ENCODE assay signal across 19 cellular contexts in genomic region chr15:96130734-96131133, GRCh38.
"Had no signal": no experiment of that assay in that cellular context is flagged by ENCODE, and none has a peak within 500 bp of the region (broad histone marks: within the 10 kb centered on the region; RNA-seq: fewer than 3 reads in every experiment).

No MANE protein-coding gene starts in this region.

- ATAC-seq: esophagus mucosa; heart right ventricle; naive thymus-derived CD4-positive, alpha-beta T cell; psoas muscle had no signal

- H3K4me1 ChIP-seq: colonic mucosa, heart right ventricle, psoas muscle, sigmoid colon, stomach had no signal

- H3K27me3 ChIP-seq: colonic mucosa, heart right ventricle, neutrophil, sigmoid colon, stomach had no signal

- H3K9me3 ChIP-seq: colonic mucosa, heart right ventricle, neutrophil, psoas muscle, sigmoid colon, stomach, thoracic aorta had no signal

- H3K4me3 ChIP-seq: colonic mucosa, dorsolateral prefrontal cortex, heart right ventricle, psoas muscle, sigmoid colon, skin epidermis, stomach, thoracic aorta had no signal

- H3K36me3 ChIP-seq: colonic mucosa, heart right ventricle, neutrophil, sigmoid colon, stomach, thoracic aorta had no signal

- H3K27ac ChIP-seq: colonic mucosa, dorsolateral prefrontal cortex, heart right ventricle, neutrophil, psoas muscle, sigmoid colon, skin epidermis, stomach, thoracic aorta had no signal

- DNase-seq: colonic mucosa; dorsolateral prefrontal cortex; effector CD8-positive, alpha-beta T cell; heart right ventricle; hypothalamus; kidney glomerular epithelial cell; mammary epithelial cell; naive thymus-derived CD4-positive, alpha-beta T cell; psoas muscle; sigmoid colon; stimulated activated CD4-positive, alpha-beta T cell treated with anti-CD3 and anti-CD28 coated beads, Interleukin-12 subunit alpha, Interleukin-12 subunit beta, amount 100 ng/mL, for 4 hours; stimulated activated naive CD4-positive, alpha-beta T cell; stomach; substantia nigra; trophoblast cell had no signal
